ENCODE assay signal across 8 cellular contexts in genomic region chr2:168948621-168949212, GRCh38. TPM values are rescaled to one million over a fixed set of nuclear protein-coding genes. Genes with fewer than 3 reads are reported as not detected.
A peak's percentile ranks its signal among the peaks of the same experiment; 100 is the strongest.
DNase-seq lines count a peak whose midpoint lies in the region; ATAC-seq lines count a peak whose summit lies in the region.

No MANE protein-coding gene starts in this region.

- H3K27ac Mint-ChIP-seq in T-helper 17 cell, result no peak overlapping the region

- no peak overlapping the region for H3K4me3 Mint-ChIP-seq in T-helper 17 cell

- H3K4me1 Mint-ChIP-seq in T-helper 17 cell, result no peaks in the 10 kb centered on the region

- H3K36me3 Mint-ChIP-seq in T-helper 17 cell (ENCODE audit: low read depth), result no peaks in the 10 kb centered on the region

- ATAC-seq in HG02642 (IDR thresholded peaks at IDR 0.05; ENCODE audit: poor library complexity, unreplicated experiment), result peak; percentile 57
- ATAC-seq in T-helper 17 cell, result peak; percentile 44
- peak; percentile 52 for ATAC-seq in left colon

- peak; percentile 21 for DNase-seq in EL
- DNase-seq in T-helper 17 cell, result no peak
- no peak for DNase-seq in left colon
- DNase-seq in head of caudate nucleus, result no peak
- DNase-seq in cortex of kidney (lab: John Stamatoyannopoulos, UW), result no peak
- DNase-seq in anterior cingulate cortex (lab: John Stamatoyannopoulos, UW), result no peak
- no peak for DNase-seq in effector CD4-positive, alpha-beta T cell

- H3K27me3 Mint-ChIP-seq in T-helper 17 cell, result peaks cover 20% of the 10 kb centered on the region

- intact Hi-C loops in left colon (cut with DNase I, micrococcal nuclease) (no loop called here), head of caudate nucleus (cut with DNase I) (no loop called here)

- H3K9me3 ChIP-seq in T-helper 17 cell (ENCODE audit: control insufficient read depth, low read length, poor library complexity, severe bottlenecking), result no peaks in the 10 kb centered on the region

RNA-seq across cellular contexts. Expression of gene G6PC2, which starts 47.6 kb away (rescaled TPM):
- total RNA-seq in T-helper 17 cell, result not detected
- total RNA-seq in left colon, result under 1 TPM in 1 of 2 donors, not detected in 1; 0.31 TPM

RNA-seq across cellular contexts. Expression of gene SPC25, which starts 58.5 kb away (rescaled TPM):
- total RNA-seq in T-helper 17 cell (under 1 TPM in 1 of 2 donors, not detected in 1; 0.27 TPM), left colon (1 to 10 TPM; 1.2 to 4.1 TPM)
